In genomic region chr17:31390748-31391495, GRCh38 we compare ENCODE assay signal across 8 cellular contexts. TPM values are rescaled to one million over a fixed set of nuclear protein-coding genes. Genes with fewer than 3 reads are reported as not detected.
A peak's percentile ranks its signal among the peaks of the same experiment; 100 is the strongest.
DNase-seq lines count a peak whose midpoint lies in the region; ATAC-seq, FAIRE-seq and TF ChIP-seq lines count a peak whose summit lies in the region.

No MANE protein-coding gene starts in this region.

- no peaks in the 10 kb centered on the region for H3K36me3 ChIP-seq in left ventricle myocardium inferior

- H3K9me3 Mint-ChIP-seq in activated CD8-positive, alpha-beta T cell treated with anti-CD3 and anti-CD28 coated beads for 36 hours: no peaks in the 10 kb centered on the region

- no peak overlapping the region for H3K27ac ChIP-seq in left ventricle myocardium inferior (replicated peaks)

- no peak for ATAC-seq in activated CD8-positive, alpha-beta T cell treated with anti-CD3 and anti-CD28 coated beads for 36 hours
- ATAC-seq in HG02870 (IDR thresholded peaks at IDR 0.05; ENCODE audit: unreplicated experiment): no peak
- no peak for ATAC-seq in GM21737 (IDR thresholded peaks at IDR 0.05; ENCODE audit: unreplicated experiment)

- H3K27me3 Mint-ChIP-seq in activated CD8-positive, alpha-beta T cell treated with anti-CD3 and anti-CD28 coated beads for 36 hours: peaks cover 50% of the 10 kb centered on the region

- POLR2A ChIA-PET in activated CD8-positive, alpha-beta T cell treated with anti-CD3 and anti-CD28 coated beads for 36 hours (lab: Charles Lee): interaction anchor here (1.0 kb wide), 1 partner anchor 22 kb away, joined by 3 read pairs; no protein-coding TSS in a partner anchor

- H3K4me3 Mint-ChIP-seq in activated CD8-positive, alpha-beta T cell treated with anti-CD3 and anti-CD28 coated beads for 36 hours: peak overlapping the region; percentile 60

- peaks cover 63% of the 10 kb centered on the region for H3K27me3 ChIP-seq in left ventricle myocardium inferior (ENCODE audit: low read depth)

- H3K4me1 Mint-ChIP-seq in activated CD8-positive, alpha-beta T cell treated with anti-CD3 and anti-CD28 coated beads for 36 hours (ENCODE audit: low read depth): peaks cover 5% of the 10 kb centered on the region

- no peaks in the 10 kb centered on the region for H3K36me3 Mint-ChIP-seq in activated CD8-positive, alpha-beta T cell treated with anti-CD3 and anti-CD28 coated beads for 36 hours (ENCODE audit: low read depth)

- TF ChIP-seq CTCF in activated CD8-positive, alpha-beta T cell treated with anti-CD3 and anti-CD28 coated beads for 36 hours (IDR thresholded peaks at IDR 0.05): no peak
- TF ChIP-seq CTCF in left ventricle myocardium inferior (IDR thresholded peaks at IDR 0.05; ENCODE audit: borderline replicate concordance): no peak

- H3K4me1 ChIP-seq in left ventricle myocardium inferior: peaks cover 22% of the 10 kb centered on the region

- intact Hi-C loops in activated CD8-positive, alpha-beta T cell treated with anti-CD3 and anti-CD28 coated beads for 36 hours (cut with micrococcal nuclease): loop anchor here (5.0 kb wide), 1 partner anchor 136 kb away; no protein-coding TSS in a partner anchor
- intact Hi-C loops in left ventricle myocardium inferior (cut with micrococcal nuclease): no loop called here

- no peak for FAIRE-seq in HTR-8/SVneo (lab: Jason Lieb, UNC)

- CTCF ChIA-PET in activated CD8-positive, alpha-beta T cell treated with anti-CD3 and anti-CD28 coated beads for 36 hours (lab: Charles Lee): interaction anchor here (1.4 to 4.9 kb wide), 3 partner anchors 29 to 134 kb away, joined by 3 to 41 read pairs (median 3); no protein-coding TSS in a partner anchor

- DNase-seq in DMS53 (lab: John Stamatoyannopoulos, UW): peak; percentile 43
- no peak for DNase-seq in DMS53 treated with DMSO at 0.1 percent for 48 hours (lab: John Stamatoyannopoulos, UW; ENCODE audit: unreplicated experiment)
- DNase-seq in activated CD8-positive, alpha-beta T cell treated with anti-CD3 and anti-CD28 coated beads for 36 hours: no peak
- no peak for DNase-seq in left ventricle myocardium inferior
- DNase-seq in skeletal muscle cell (ENCODE audit: low read depth): no peak
- DNase-seq in HTR-8/SVneo (ENCODE audit: insufficient read length, low spot score): no peak

- H3K4me3 ChIP-seq in left ventricle myocardium inferior (peak overlapping the region; percentile 66), skeletal muscle cell (ENCODE audit: low read depth, low read length) (peak overlapping the region; percentile 39)

- no peaks in the 10 kb centered on the region for H3K9me3 ChIP-seq in left ventricle myocardium inferior (replicated peaks)

- H3K27ac Mint-ChIP-seq in activated CD8-positive, alpha-beta T cell treated with anti-CD3 and anti-CD28 coated beads for 36 hours: no peak overlapping the region

RNA-seq across cellular contexts. Expression of gene RAB11FIP4, which starts 0.6 kb away (rescaled TPM):
- 10 to 100 TPM; 38.2 to 39.1 TPM for total RNA-seq in activated CD8-positive, alpha-beta T cell treated with anti-CD3 and anti-CD28 coated beads for 36 hours
- 8.3 TPM for total RNA-seq in left ventricle myocardium inferior
